Comparison of ENCODE assay signal across 1 cellular context in the genomic region with DNA sequence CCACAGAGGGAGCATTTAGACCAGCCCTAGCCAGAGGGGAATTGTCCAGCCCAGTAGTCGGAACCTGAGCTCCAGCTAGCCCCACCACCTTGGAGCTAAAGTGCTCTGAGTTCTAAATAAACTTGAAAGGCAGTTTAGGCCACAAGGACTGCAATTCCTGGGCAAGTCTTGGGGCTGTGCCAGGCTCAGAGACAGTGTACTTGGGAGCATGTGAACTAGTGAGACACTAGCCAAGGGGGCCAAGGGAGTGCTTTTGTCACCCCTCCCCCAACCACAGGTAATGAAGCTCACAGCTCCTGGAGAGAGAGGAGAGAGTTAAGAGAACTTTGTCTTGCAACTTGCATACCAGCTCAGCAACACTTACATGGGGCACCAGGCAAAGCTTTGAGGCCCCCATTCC.
TF ChIP-seq lines count a peak whose summit lies in the region.

No MANE protein-coding gene starts in this region.

TF ChIP-seq in H1, 55 proteins besides CTCF, POLR2A, EP300 and RAD21:
- TF ChIP-seq SP4 (IDR thresholded peaks at IDR 0.05; ENCODE audit: low read length) (no peak), NRF1 (IDR thresholded peaks at IDR 0.05; ENCODE audit: low read depth, low read length) (no peak), TAF7 (optimal IDR thresholded peaks at IDR 0.05; ENCODE audit: borderline replicate concordance, low read depth, low read length) (no peak), CBX5 (IDR thresholded peaks at IDR 0.05; ENCODE audit: low read depth, low read length) (no peak), CTBP2 (IDR thresholded peaks at IDR 0.05; ENCODE audit: borderline replicate concordance, insufficient read depth, insufficient read length, low read length) (no peak), BCL11A (IDR thresholded peaks at IDR 0.05; ENCODE audit: low read depth in 2 of 2, low read length in 2 of 2) (no peak), POLR2AphosphoS5 (IDR thresholded peaks at IDR 0.05; ENCODE audit: low read depth, low read length) (no peak), KDM4A (IDR thresholded peaks at IDR 0.05; ENCODE audit: low read depth, low read length, severe bottlenecking) (no peak), JUND (IDR thresholded peaks at IDR 0.05; ENCODE audit: low read length) (no peak), TAF1 (IDR thresholded peaks at IDR 0.05; ENCODE audit: low read depth, low read length) (0 out of 2 replicates have a peak, but pooled peaks have one; percentile 29), PHF8 (conservative IDR thresholded peaks at IDR 0.05; ENCODE audit: low read depth, low read length) (no peak), SIX5 (IDR thresholded peaks at IDR 0.05; ENCODE audit: low read depth, low read length) (no peak), CHD2 (IDR thresholded peaks at IDR 0.05; ENCODE audit: low read length) (no peak), HDAC2 (IDR thresholded peaks at IDR 0.05; ENCODE audit: borderline replicate concordance in 1 of 2, low read depth in 2 of 2, low read length in 2 of 2) (no peak), TEAD4 (IDR thresholded peaks at IDR 0.05; ENCODE audit: low read depth, low read length) (no peak), CBX8 (IDR thresholded peaks at IDR 0.05; ENCODE audit: borderline replicate concordance, low read depth, low read length) (no peak), EGR1 (IDR thresholded peaks at IDR 0.05; ENCODE audit: borderline replicate concordance, low read depth, low read length) (no peak), ASH2L (IDR thresholded peaks at IDR 0.05; ENCODE audit: low read length) (peak; percentile 82), SP2 (IDR thresholded peaks at IDR 0.05; ENCODE audit: low read length) (no peak), SP1 (IDR thresholded peaks at IDR 0.05; ENCODE audit: low read depth, low read length) (peak; percentile 64; the same call in 1 of the 2 replicates), SAP30 (IDR thresholded peaks at IDR 0.05; ENCODE audit: insufficient read depth, insufficient replicate concordance, low read length) (no peak), SIN3A (conservative IDR thresholded peaks at IDR 0.05 in 1 of 2, IDR thresholded peaks at IDR 0.05 in 1 of 2; ENCODE audit: low read depth in 1 of 2, low read length in 2 of 2) (no peak), ZNF274 (IDR thresholded peaks at IDR 0.05; ENCODE audit: borderline replicate concordance, extremely low read depth, low read length) (no peak), RNF2 (IDR thresholded peaks at IDR 0.05; ENCODE audit: borderline replicate concordance, low read depth, low read length, missing control alignments, poor library complexity, severe bottlenecking) (no peak), EZH2 (IDR thresholded peaks at IDR 0.05; ENCODE audit: low read depth, low read length, severe bottlenecking) (no peak), RBBP5 (IDR thresholded peaks at IDR 0.05; ENCODE audit: borderline replicate concordance, low read depth, low read length) (peak; percentile 48; the same call in 1 of the 2 replicates)
- TF ChIP-seq, protein P1, sequence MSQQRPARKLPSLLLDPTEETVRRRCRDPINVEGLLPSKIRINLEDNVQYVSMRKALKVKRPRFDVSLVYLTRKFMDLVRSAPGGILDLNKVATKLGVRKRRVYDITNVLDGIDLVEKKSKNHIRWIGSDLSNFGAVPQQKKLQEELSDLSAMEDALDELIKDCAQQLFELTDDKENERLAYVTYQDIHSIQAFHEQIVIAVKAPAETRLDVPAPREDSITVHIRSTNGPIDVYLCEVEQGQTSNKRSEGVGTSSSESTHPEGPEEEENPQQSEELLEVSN (IDR thresholded peaks at IDR 0.05): no peak
- TF ChIP-seq, protein P2, sequence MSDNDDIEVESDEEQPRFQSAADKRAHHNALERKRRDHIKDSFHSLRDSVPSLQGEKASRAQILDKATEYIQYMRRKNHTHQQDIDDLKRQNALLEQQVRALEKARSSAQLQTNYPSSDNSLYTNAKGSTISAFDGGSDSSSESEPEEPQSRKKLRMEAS (IDR thresholded peaks at IDR 0.05): no peak
- TF ChIP-seq, protein P3, sequence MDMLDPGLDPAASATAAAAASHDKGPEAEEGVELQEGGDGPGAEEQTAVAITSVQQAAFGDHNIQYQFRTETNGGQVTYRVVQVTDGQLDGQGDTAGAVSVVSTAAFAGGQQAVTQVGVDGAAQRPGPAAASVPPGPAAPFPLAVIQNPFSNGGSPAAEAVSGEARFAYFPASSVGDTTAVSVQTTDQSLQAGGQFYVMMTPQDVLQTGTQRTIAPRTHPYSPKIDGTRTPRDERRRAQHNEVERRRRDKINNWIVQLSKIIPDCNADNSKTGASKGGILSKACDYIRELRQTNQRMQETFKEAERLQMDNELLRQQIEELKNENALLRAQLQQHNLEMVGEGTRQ (IDR thresholded peaks at IDR 0.05; ENCODE audit: low read length): no peak
